In the genomic region with DNA sequence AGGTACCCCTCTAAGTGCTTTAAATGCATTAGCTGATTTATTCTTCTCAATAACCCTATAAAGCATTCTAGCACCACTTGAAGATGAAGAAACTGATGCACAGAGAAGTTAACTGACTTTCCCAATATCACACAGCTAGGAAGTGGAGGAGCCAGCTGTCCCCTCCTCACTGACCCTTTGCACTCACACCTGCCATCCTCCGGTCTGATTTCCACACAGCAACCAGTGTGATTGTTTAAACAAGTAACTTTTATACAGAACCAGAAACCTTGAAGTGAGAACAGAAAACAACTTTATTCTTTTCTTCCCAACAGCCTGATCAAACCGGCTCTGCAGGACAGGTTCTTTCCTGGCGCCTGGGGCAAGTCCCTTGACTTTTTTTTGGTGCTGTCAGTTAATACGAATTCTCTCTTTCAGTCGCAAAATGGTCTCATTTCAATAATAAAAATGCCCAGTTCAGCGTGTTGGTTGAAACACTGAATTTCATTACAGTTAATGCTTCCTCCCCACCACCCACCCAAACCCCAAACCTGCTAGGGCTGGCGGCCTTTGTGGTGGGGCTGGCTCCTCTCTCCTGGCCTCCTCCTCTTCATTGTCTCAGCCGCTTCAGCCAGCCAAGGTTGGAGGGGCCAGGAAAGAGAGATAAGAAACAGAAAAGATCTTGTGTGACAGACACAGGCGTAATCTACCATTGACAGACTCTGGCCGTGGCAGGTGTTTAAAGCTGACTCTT, we compare ENCODE assay signal across 9 cellular contexts. TPM values are rescaled to one million over a fixed set of nuclear protein-coding genes. Genes with fewer than 3 reads are reported as not detected.
DNase-seq lines count a peak whose midpoint lies in the region; ATAC-seq, FAIRE-seq and TF ChIP-seq lines count a peak whose summit lies in the region.
"Had no signal": no experiment of that assay in that cellular context is flagged by ENCODE, and none has a peak within 500 bp of the region (broad histone marks: within the 10 kb centered on the region; RNA-seq: fewer than 3 reads in every experiment).

No MANE protein-coding gene starts in this region.

- H2AK5ac ChIP-seq in H1 (ENCODE audit: low read depth, low read length): no peak overlapping the region

- H4K91ac ChIP-seq in H1 (replicated peaks; ENCODE audit: insufficient read length, low read length): no peak overlapping the region

- no peak overlapping the region for H3K14ac ChIP-seq in H1 (ENCODE audit: insufficient read length)

- no peaks in the 10 kb centered on the region for H3K36me3 ChIP-seq in H1 (ENCODE audit: control insufficient read depth in 2 of 4, insufficient read depth in 4 of 4, low read length in 3 of 4)
- H3K36me3 ChIP-seq: BE2C had no signal

- H2BK12ac ChIP-seq in H1 (ENCODE audit: low read depth, low read length): no peak overlapping the region

- H3K4me2 ChIP-seq in H1 (ENCODE audit: insufficient read depth in 1 of 2, low read depth in 2 of 2, low read length in 2 of 2): peak overlapping the region; percentile 13 to 24; a peak in 2 of 4 replicates

- H3K4me1 ChIP-seq in H1 (replicated peaks in 1 of 4; ENCODE audit: control insufficient read depth in 3 of 4, insufficient read depth in 4 of 4, low read length in 3 of 4): peaks cover 0 to 2% (median 0%) of the 10 kb centered on the region in 4 experiments; a peak in 2 of 7 replicates
- H3K4me1 ChIP-seq: BE2C had no signal

- H2BK15ac ChIP-seq in H1 (ENCODE audit: low read length): no peak overlapping the region

- no peak overlapping the region for H3K56ac ChIP-seq in H1 (replicated peaks; ENCODE audit: insufficient read length, low read depth, low read length)

- peak overlapping the region; percentile 12; the same call in 1 of the 2 replicates for H4K8ac ChIP-seq in H1 (ENCODE audit: extremely low read depth, insufficient read depth, low read length)

- no peak for TF ChIP-seq CTCF in H1 (IDR thresholded peaks at IDR 0.05; ENCODE audit: control extremely low read depth in 1 of 3, insufficient read depth in 1 of 3, low read depth in 1 of 3, low read length in 3 of 3)

- no peak for TF ChIP-seq EP300 in H1 (IDR thresholded peaks at IDR 0.05; ENCODE audit: borderline replicate concordance in 1 of 2, low read depth in 2 of 2, low read length in 2 of 2)

- ATAC-seq in HG03159 (IDR thresholded peaks at IDR 0.05; ENCODE audit: unreplicated experiment) (peak; percentile 58), GM18861 (IDR thresholded peaks at IDR 0.05; ENCODE audit: unreplicated experiment) (no peak)

- no peak overlapping the region for H3K23ac ChIP-seq in H1 (ENCODE audit: insufficient read length)

- H3K18ac ChIP-seq in H1 (ENCODE audit: extremely low read depth, low read length): no peak overlapping the region; the same call in 1 of the 2 replicates

- no peaks in the 10 kb centered on the region for H3K79me1 ChIP-seq in H1 (ENCODE audit: low read depth, low read length)

- no peak overlapping the region for H3K27ac ChIP-seq in H1 (ENCODE audit: low read depth, low read length)

- CTCF ChIA-PET in H1 (lab: Charles Lee; ENCODE audit: partially characterized antibody): interaction anchor here (0.8 to 5.3 kb wide), 5 partner anchors 9 to 110 kb away, joined by 3 to 27 read pairs (median 7); a partner anchor contains a TSS

- H3K9ac ChIP-seq in H1 (replicated peaks in 1 of 4; ENCODE audit: extremely low read depth in 1 of 4, low read depth in 3 of 4, low read length in 3 of 4): no peak overlapping the region; a peak in 1 of 7 replicates

- no peaks in the 10 kb centered on the region for H4K20me1 ChIP-seq in H1 (replicated peaks in 1 of 2; ENCODE audit: control insufficient read depth in 1 of 2, insufficient read depth in 2 of 2, low read length in 2 of 2)

- WGBS in H1 (ENCODE audit: extremely low coverage in 1 of 2, insufficient coverage in 1 of 2, insufficient read length in 1 of 2, insufficient replicate concordance in 2 of 2, low coverage in 1 of 2, low lambda C conversion rate in 2 of 2, missing lambda C conversion rate in 1 of 2), 2 experiments: 42% methylated on average over 10 of the region's 10 CpGs; no CpG with 5 or more reads in 1 of the 2 experiments

- no peak for TF ChIP-seq RAD21 in H1 (IDR thresholded peaks at IDR 0.05 in 1 of 2, conservative IDR thresholded peaks at IDR 0.05 in 1 of 2; ENCODE audit: low read depth in 2 of 2, low read length in 2 of 2)

- no peak overlapping the region for H3K4ac ChIP-seq in H1 (replicated peaks; ENCODE audit: insufficient read length, low read depth, low read length)

- H2AFZ ChIP-seq in H1 (ENCODE audit: low read length): peak overlapping the region; percentile 55

- no peaks in the 10 kb centered on the region for H3K27me3 ChIP-seq in H1 (replicated peaks in 1 of 4; ENCODE audit: control insufficient read depth in 3 of 4, extremely low read depth in 1 of 4, insufficient read depth in 3 of 4, low read length in 3 of 4)

- H2BK20ac ChIP-seq in H1 (ENCODE audit: low read length): no peak overlapping the region

- H3K9me3 ChIP-seq in H1 (ENCODE audit: insufficient read depth in 2 of 2, low read depth in 1 of 2, low read length in 1 of 2): peaks cover 0 to 10% of the 10 kb centered on the region in 2 experiments; a peak in 2 of 4 replicates
- H3K9me3 ChIP-seq: BE2C had no signal

- H3K4me3 ChIP-seq in H1 (ENCODE audit: extremely low read depth in 1 of 4, insufficient read depth in 2 of 4, low read depth in 3 of 4, low read length in 4 of 4): no peak overlapping the region

- H2BK5ac ChIP-seq in H1 (ENCODE audit: low read depth, low read length): no peak overlapping the region; the same call in 1 of the 2 replicates

- no peak for FAIRE-seq in H1 (lab: Jason Lieb, UNC)

- no peak overlapping the region for H2BK120ac ChIP-seq in H1 (replicated peaks; ENCODE audit: low read depth, low read length)

- POLR2A ChIA-PET in H1 (lab: Charles Lee; ENCODE audit: partially characterized antibody): interaction anchor here (0.7 to 1.7 kb wide), 3 partner anchors 9 to 27 kb away, joined by 3 to 7 read pairs (median 3); a partner anchor contains a TSS

- H3K23me2 ChIP-seq in H1 (ENCODE audit: low read depth, low read length): no peaks in the 10 kb centered on the region

- no peak for TF ChIP-seq POLR2A in H1 (IDR thresholded peaks at IDR 0.05; ENCODE audit: control extremely low read depth in 1 of 2, low read depth in 2 of 2, low read length in 2 of 2)

- no peak overlapping the region for H4K5ac ChIP-seq in H1 (ENCODE audit: insufficient read length, low read depth, low read length)

- no peaks in the 10 kb centered on the region for H3K79me2 ChIP-seq in H1 (ENCODE audit: control insufficient read depth in 1 of 2, insufficient read depth in 2 of 2, low read length in 2 of 2)

- peak; percentile 3 for DNase-seq in stimulated activated naive CD4-positive, alpha-beta T cell treated with Interleukin-2 at 50 U/mL for 16 hours (lab: John Stamatoyannopoulos, UW)
- no peak for DNase-seq in stimulated activated naive CD4-positive, alpha-beta T cell (lab: John Stamatoyannopoulos, UW)
- no peak for DNase-seq in H1 (ENCODE audit: low read depth in 1 of 2, low spot score in 2 of 2)
- DNase-seq in NCI-H1105 (lab: John Stamatoyannopoulos, UW): no peak
- no peak for DNase-seq in NCI-H2171 treated with DMSO at 0.1 percent for 48 hours (lab: John Stamatoyannopoulos, UW)
- no peak for DNase-seq in NCI-H1930 (lab: John Stamatoyannopoulos, UW)
- DNase-seq: BE2C had no signal

TF ChIP-seq in H1, 55 proteins besides CTCF, POLR2A, EP300 and RAD21:
- TF ChIP-seq CHD2 (IDR thresholded peaks at IDR 0.05; ENCODE audit: low read length): no peak
- TF ChIP-seq JUN (IDR thresholded peaks at IDR 0.05; ENCODE audit: low read depth, low read length): no peak
- no peak for TF ChIP-seq HDAC2 (IDR thresholded peaks at IDR 0.05; ENCODE audit: borderline replicate concordance in 1 of 2, low read depth in 2 of 2, low read length in 2 of 2)
- TF ChIP-seq SIRT6 (IDR thresholded peaks at IDR 0.05; ENCODE audit: low read length): no peak
- no peak for TF ChIP-seq SRF (IDR thresholded peaks at IDR 0.05; ENCODE audit: low read depth, low read length)
- TF ChIP-seq NANOG (IDR thresholded peaks at IDR 0.05; ENCODE audit: insufficient read depth, low read depth, low read length, poor library complexity, severe bottlenecking): no peak
- TF ChIP-seq, protein P1, sequence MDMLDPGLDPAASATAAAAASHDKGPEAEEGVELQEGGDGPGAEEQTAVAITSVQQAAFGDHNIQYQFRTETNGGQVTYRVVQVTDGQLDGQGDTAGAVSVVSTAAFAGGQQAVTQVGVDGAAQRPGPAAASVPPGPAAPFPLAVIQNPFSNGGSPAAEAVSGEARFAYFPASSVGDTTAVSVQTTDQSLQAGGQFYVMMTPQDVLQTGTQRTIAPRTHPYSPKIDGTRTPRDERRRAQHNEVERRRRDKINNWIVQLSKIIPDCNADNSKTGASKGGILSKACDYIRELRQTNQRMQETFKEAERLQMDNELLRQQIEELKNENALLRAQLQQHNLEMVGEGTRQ (IDR thresholded peaks at IDR 0.05; ENCODE audit: low read length): no peak
- no peak for TF ChIP-seq TAF1 (IDR thresholded peaks at IDR 0.05; ENCODE audit: low read depth, low read length)
- no peak for TF ChIP-seq SP1 (IDR thresholded peaks at IDR 0.05; ENCODE audit: low read depth, low read length)
- TF ChIP-seq, protein P2, sequence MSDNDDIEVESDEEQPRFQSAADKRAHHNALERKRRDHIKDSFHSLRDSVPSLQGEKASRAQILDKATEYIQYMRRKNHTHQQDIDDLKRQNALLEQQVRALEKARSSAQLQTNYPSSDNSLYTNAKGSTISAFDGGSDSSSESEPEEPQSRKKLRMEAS (IDR thresholded peaks at IDR 0.05): no peak
- no peak for TF ChIP-seq NRF1 (IDR thresholded peaks at IDR 0.05; ENCODE audit: low read depth, low read length)

RNA-seq across cellular contexts. Expression of a gene that starts 26.4 kb away (rescaled TPM):
- total RNA-seq in H1 (2021; fragmentation: NEBNext Ultra II Directional; extraction: Animal tissue kit (Norgen Biotek cat#: 25700)): 18.1 and 20.1 TPM in 2 replicates
- polyA plus RNA-seq in H1 (2011; rRNA removed): 2.7 and 6.1 TPM in 2 replicates
- 5.6 TPM for polyA plus RNA-seq in H1 (2011; cell fraction: cytosol; rRNA removed)
- polyA plus RNA-seq in H1 (2011; cell fraction: nucleus; rRNA removed): 5.8 TPM
- polyA plus RNA-seq in H1 (2012, experiment 1 of 2): 6.0 to 11.6 TPM (median 7.0 TPM) in 4 replicates
- polyA plus RNA-seq in H1 (2012, experiment 2 of 2): 0.64 TPM
- polyA plus RNA-seq in H1 (2013, experiment 1 of 2): 9.6 TPM
- polyA plus RNA-seq in H1 (2013, experiment 2 of 2): 8.6 TPM
- 15.8 and 18.7 TPM in 2 replicates for polyA minus RNA-seq in H1 (2011; rRNA and poly(A)+ RNA removed)
- polyA minus RNA-seq in H1 (2011; cell fraction: cytosol; rRNA and poly(A)+ RNA removed): 8.8 TPM
- polyA minus RNA-seq in H1 (2011; cell fraction: nucleus; rRNA and poly(A)+ RNA removed): 27.8 TPM
